In genomic region chr14:22478247-22478646, GRCh38 we compare ENCODE assay signal across 16 cellular contexts.
DNase-seq lines count a peak whose midpoint lies in the region; ATAC-seq, FAIRE-seq and TF ChIP-seq lines count a peak whose summit lies in the region.
"Had no signal": no experiment of that assay in that cellular context is flagged by ENCODE, and none has a peak within 500 bp of the region (broad histone marks: within the 10 kb centered on the region; RNA-seq: fewer than 3 reads in every experiment).

No MANE protein-coding gene starts in this region.

- no peak for TF ChIP-seq CTCF in GM13977 (IDR thresholded peaks at IDR 0.05; ENCODE audit: extremely low read depth, insufficient read depth, missing control alignments)

- H3K4me3 ChIP-seq in BLaER1 (peak overlapping the region; percentile 71), thymus (ENCODE audit: low read length) (peak overlapping the region; percentile 31)

- H3K36me3 ChIP-seq in BLaER1: no peaks in the 10 kb centered on the region
- H3K36me3 ChIP-seq in thymus (ENCODE audit: control insufficient read depth, insufficient read depth): no peaks in the 10 kb centered on the region

- no peaks in the 10 kb centered on the region for H3K9me3 Mint-ChIP-seq in immature natural killer cell
- H3K9me3 Mint-ChIP-seq: CD14-positive monocyte had no signal

- H3K27ac Mint-ChIP-seq in immature natural killer cell: peak overlapping the region; percentile 94 to 99 (median 98)
- H3K27ac Mint-ChIP-seq: CD14-positive monocyte had no signal

- H3K4me1 ChIP-seq in BLaER1 (peaks cover 33% of the 10 kb centered on the region), thymus (ENCODE audit: control insufficient read depth, insufficient read depth, low read length) (peaks cover 19% of the 10 kb centered on the region)

- no peak for ATAC-seq in HG03439 (IDR thresholded peaks at IDR 0.05; ENCODE audit: unreplicated experiment)
- ATAC-seq: Right ventricle myocardium inferior, SK-N-SH treated with all-trans-retinoic acid at 6 μM for 48 hours had no signal

- H3K4me1 Mint-ChIP-seq in immature natural killer cell: peaks cover 98 to 100% of the 10 kb centered on the region in 2 donors

- H3K9me3 ChIP-seq in BLaER1: no peaks in the 10 kb centered on the region
- no peaks in the 10 kb centered on the region for H3K9me3 ChIP-seq in thymus (ENCODE audit: control insufficient read depth)

- H4K20me1 ChIP-seq in BLaER1: no peaks in the 10 kb centered on the region

- H3K27me3 ChIP-seq in BLaER1 (no peaks in the 10 kb centered on the region), thymus (ENCODE audit: control insufficient read depth, insufficient read depth) (no peaks in the 10 kb centered on the region)

- in situ Hi-C loops in GM13977 (cut with MboI; ENCODE audit: low pct_unique_long_range_greater_than_20kb, low sequenced_read_pairs, unreplicated experiment): loop anchor here (10.0 kb wide), 1 partner anchor 87 kb away; no protein-coding TSS in a partner anchor

- peak overlapping the region; percentile 92 for H3K9ac ChIP-seq in BLaER1

- DNase-seq in NCI-H82 treated with DMSO at 0.1 percent for 48 hours (lab: John Stamatoyannopoulos, UW; ENCODE audit: unreplicated experiment): peak; percentile 85
- no peak for DNase-seq in immature natural killer cell
- DNase-seq in RCC 7860 (ENCODE audit: low spot score): no peak
- no peak for DNase-seq in GM13977 (ENCODE audit: low spot score)
- DNase-seq: COR-L47, H7, IMR-90, Karpas-422, NCI-H1694 treated with DMSO at 0.1 percent for 48 hours had no signal

- peak overlapping the region; percentile 79 for H3K4me2 ChIP-seq in BLaER1

- H3K36me3 Mint-ChIP-seq in immature natural killer cell: peaks cover 0 to 9% (median 6%) of the 10 kb centered on the region in 3 donors
- H3K36me3 Mint-ChIP-seq: CD14-positive monocyte had no signal

- H3K4me3 Mint-ChIP-seq in immature natural killer cell: peak overlapping the region in 3 of 5 donors; percentile 79 to 93 (median 85)
- H3K4me3 Mint-ChIP-seq: CD14-positive monocyte had no signal

- WGBS in thymus: 90% methylated on average over 4 of the region's 4 CpGs

- no peak for FAIRE-seq in RCC 7860 (lab: Jason Lieb, UNC)
- FAIRE-seq: A204.1 had no signal

- H3K27me3 Mint-ChIP-seq in immature natural killer cell (ENCODE audit: low read depth in 3 of 3): peaks cover 0 to 2% (median 2%) of the 10 kb centered on the region in 3 donors

- H3K27ac ChIP-seq in BLaER1 (peak overlapping the region; percentile 92), thymus (ENCODE audit: low read depth) (no peak overlapping the region)
